Comparison of ENCODE assay signal across 8 cellular contexts in genomic region chr14:34246206-34246605, GRCh38.
"Had no signal": no experiment of that assay in that cellular context is flagged by ENCODE, and none has a peak within 500 bp of the region (broad histone marks: within the 10 kb centered on the region; RNA-seq: fewer than 3 reads in every experiment).

No MANE protein-coding gene starts in this region.

- FAIRE-seq: H1, H54, HTR-8/SVneo, K562 had no signal

- H3K4me3 Mint-ChIP-seq: H9 had no signal

- H3K27ac ChIP-seq: GM23248 had no signal

- H3K4me3 ChIP-seq: GM23248, K562 had no signal

- ATAC-seq: K562 had no signal

- DNase-seq: GM23248, H9, HCEC 1CT, IMR-90 had no signal

- H3K27ac Mint-ChIP-seq: H9 had no signal

- H3K9me3 Mint-ChIP-seq: H9 had no signal

- H2AFZ ChIP-seq: GM23248 had no signal
